ENCODE assay signal across 18 cellular contexts in the genomic region with DNA sequence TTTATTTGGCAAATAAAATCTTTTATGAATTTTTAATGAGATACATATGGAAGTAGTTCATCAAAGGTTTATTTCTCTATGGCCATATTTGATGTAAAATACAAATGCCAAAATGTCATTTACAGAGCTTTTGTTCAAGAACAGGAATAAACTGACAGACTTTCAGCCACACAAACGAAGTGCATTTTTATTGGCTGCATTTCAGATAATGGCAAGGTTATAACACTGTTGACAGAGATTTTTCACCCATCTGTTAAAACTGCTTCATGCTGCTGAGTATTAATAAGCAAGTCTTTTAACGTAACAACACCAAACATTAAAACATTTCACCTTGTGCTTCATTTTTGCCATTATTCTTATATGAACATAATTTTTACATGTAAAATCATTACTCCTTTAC.
"Had no signal": no experiment of that assay in that cellular context is flagged by ENCODE, and none has a peak within 500 bp of the region (broad histone marks: within the 10 kb centered on the region; RNA-seq: fewer than 3 reads in every experiment).

No MANE protein-coding gene starts in this region.

- H3K4me1 ChIP-seq: esophagus muscularis mucosa, gastrocnemius medialis, heart right ventricle, psoas muscle, right lobe of liver, suprapubic skin, tibial artery, upper lobe of left lung, uterus had no signal

- H3K4me3 ChIP-seq: esophagus muscularis mucosa, gastrocnemius medialis, heart right ventricle, psoas muscle, right lobe of liver, suprapubic skin, tibial artery, upper lobe of left lung, uterus had no signal

- H3K27me3 ChIP-seq: esophagus muscularis mucosa, gastrocnemius medialis, heart right ventricle, right lobe of liver, suprapubic skin, tibial artery, upper lobe of left lung, uterus had no signal

- H3K36me3 ChIP-seq: esophagus muscularis mucosa, gastrocnemius medialis, heart right ventricle, right lobe of liver, suprapubic skin, tibial artery, upper lobe of left lung, uterus had no signal

- H3K27ac ChIP-seq: esophagus muscularis mucosa, gastrocnemius medialis, heart right ventricle, psoas muscle, right lobe of liver, suprapubic skin, tibial artery, upper lobe of left lung, uterus had no signal

- H3K9me3 ChIP-seq: esophagus muscularis mucosa, gastrocnemius medialis, psoas muscle, right lobe of liver, suprapubic skin, tibial artery, uterus had no signal

- DNase-seq: effector memory CD4-positive, alpha-beta T cell; gastrocnemius medialis; heart right ventricle; hypothalamus; kidney glomerular epithelial cell; mesendoderm; naive B cell; psoas muscle; retina; right lobe of liver; stimulated activated CD4-positive, alpha-beta T cell treated with anti-CD3 and anti-CD28 coated beads, Interleukin-4, amount 100 ng/mL, for 1 hour; stimulated activated CD8-positive, alpha-beta memory T cell treated with anti-CD3 and anti-CD28 coated beads, Interleukin-4, amount 100 ng/mL, for 48 hours; stimulated activated naive CD8-positive, alpha-beta T cell treated with anti-CD3 and anti-CD28 coated beads, Interleukin-15, Interleukin-2, amounts not matched to agents 100 U/mL and 50 U/mL, for 24 hours; tibial artery; upper lobe of left lung; uterus had no signal
